Comparison of ENCODE assay signal across 9 cellular contexts in the genomic region with DNA sequence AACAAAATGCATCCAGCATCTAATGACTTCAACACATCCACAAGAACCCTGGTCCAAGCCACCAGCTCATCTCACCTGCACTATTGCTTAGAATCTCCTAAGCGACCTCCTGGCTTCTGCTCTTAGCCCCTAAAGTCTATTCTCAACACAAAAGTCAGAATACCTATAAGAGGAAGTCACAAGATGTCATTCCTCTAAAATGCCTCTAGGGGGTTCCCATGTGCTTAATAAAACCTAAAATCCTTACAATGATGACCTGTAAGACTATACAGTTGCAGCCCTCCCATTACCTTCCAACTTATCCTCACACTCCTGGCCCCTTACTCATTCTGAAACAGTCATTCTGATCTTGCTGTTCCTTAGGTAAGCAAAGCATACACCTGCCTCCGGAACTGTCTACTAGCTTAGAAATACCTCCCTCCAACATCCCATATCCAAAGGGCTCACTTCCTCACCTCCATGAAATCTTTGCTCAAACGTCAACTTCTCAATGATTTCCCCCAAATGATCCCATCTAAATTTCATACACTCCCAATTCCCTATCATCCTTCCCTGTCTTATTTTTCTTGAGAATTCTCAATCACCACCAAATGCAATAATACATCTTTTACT. TPM values are rescaled to one million over a fixed set of nuclear protein-coding genes. Genes with fewer than 3 reads are reported as not detected.
DNase-seq lines count a peak whose midpoint lies in the region; ATAC-seq, FAIRE-seq and TF ChIP-seq lines count a peak whose summit lies in the region.
"Had no signal": no experiment of that assay in that cellular context is flagged by ENCODE, and none has a peak within 500 bp of the region (broad histone marks: within the 10 kb centered on the region; RNA-seq: fewer than 3 reads in every experiment).

No MANE protein-coding gene starts in this region.

- no peaks in the 10 kb centered on the region for H3K4me1 ChIP-seq in A549
- peaks cover 51% of the 10 kb centered on the region for H3K4me1 ChIP-seq in hepatocyte (ENCODE audit: insufficient read depth)
- H3K4me1 ChIP-seq: HAP-1 had no signal

- H3K9me2 ChIP-seq in hepatocyte (replicated peaks; ENCODE audit: insufficient read depth), result no peaks in the 10 kb centered on the region

- 19% methylated on average over 3 of the region's 3 CpGs for WGBS in A549 (ENCODE audit: missing lambda C conversion rate)
- 58% methylated on average over 3 of the region's 3 CpGs for WGBS in hepatocyte (ENCODE audit: low lambda C conversion rate, missing lambda C conversion rate)

- no peak overlapping the region for H3K4me3 ChIP-seq in A549
- no peak overlapping the region for H3K4me3 ChIP-seq in hepatocyte
- H3K4me3 ChIP-seq: HAP-1 had no signal

- POLR2A ChIA-PET in A549 (lab: Yijun Ruan, JAX), result no interaction called here
- POLR2A ChIA-PET in activated CD8-positive, alpha-beta T cell treated with anti-CD3 and anti-CD28 coated beads, Interleukin-2, amount 10 ng/mL, durations not matched to agents 7 days and 5 days (lab: Charles Lee), result no interaction called here

- TF ChIP-seq CTCF in A549 (IDR thresholded peaks at IDR 0.05), result peak; percentile 52
- peak; percentile 80 for TF ChIP-seq CTCF in HFFc6 (IDR thresholded peaks at IDR 0.05)
- TF ChIP-seq CTCF in hepatocyte (IDR thresholded peaks at IDR 0.05; ENCODE audit: poor library complexity), result peak; percentile 55

- H3K27me3 ChIP-seq in hepatocyte, result no peaks in the 10 kb centered on the region

- no peak overlapping the region for H3K27ac Mint-ChIP-seq in HFFc6
- H3K27ac Mint-ChIP-seq in activated CD8-positive, alpha-beta T cell treated with anti-CD3 and anti-CD28 coated beads, Interleukin-2, amount 10 ng/mL, durations not matched to agents 7 days and 5 days, result no peak overlapping the region

- no peak overlapping the region for H3K4me3 Mint-ChIP-seq in HFFc6
- no peak overlapping the region for H3K4me3 Mint-ChIP-seq in activated CD8-positive, alpha-beta T cell treated with anti-CD3 and anti-CD28 coated beads, Interleukin-2, amount 10 ng/mL, durations not matched to agents 7 days and 5 days

- TF ChIP-seq RAD21 in A549 (conservative IDR thresholded peaks at IDR 0.05 in 1 of 2, IDR thresholded peaks at IDR 0.05 in 1 of 2), result peak; percentile 53 to 55; a peak in 4 of 5 replicates

- CTCF ChIA-PET in A549 (lab: Yijun Ruan, JAX), result interaction anchor here (0.6 to 3.0 kb wide), 10 partner anchors 8 to 200 kb away, joined by 3 to 22 read pairs (median 4); a partner anchor contains a TSS
- CTCF ChIA-PET in activated CD8-positive, alpha-beta T cell treated with anti-CD3 and anti-CD28 coated beads, Interleukin-2, amount 10 ng/mL, durations not matched to agents 7 days and 5 days (lab: Charles Lee), result interaction anchor here (0.6 to 7.2 kb wide), 9 partner anchors 9 to 449 kb away, joined by 3 to 44 read pairs (median 4); a partner anchor contains a TSS

- no peaks in the 10 kb centered on the region for H3K36me3 Mint-ChIP-seq in HFFc6 (ENCODE audit: low read depth)
- H3K36me3 Mint-ChIP-seq in activated CD8-positive, alpha-beta T cell treated with anti-CD3 and anti-CD28 coated beads, Interleukin-2, amount 10 ng/mL, durations not matched to agents 7 days and 5 days (ENCODE audit: low read depth), result no peaks in the 10 kb centered on the region

- no peaks in the 10 kb centered on the region for H4K20me1 ChIP-seq in hepatocyte (ENCODE audit: insufficient read depth, poor library complexity, severe bottlenecking)

- H2AFZ ChIP-seq in hepatocyte, result no peak overlapping the region

- FAIRE-seq in A549 (lab: Jason Lieb, UNC), result no peak

- no peak for TF ChIP-seq EP300 in A549 (IDR thresholded peaks at IDR 0.05)

- H3K4me2 ChIP-seq in A549 (no peak overlapping the region), hepatocyte (no peak overlapping the region)

- TF ChIP-seq POLR2A in A549 (IDR thresholded peaks at IDR 0.05; ENCODE audit: low read length), result no peak

- no peaks in the 10 kb centered on the region for H3K9me3 ChIP-seq in A549
- H3K9me3 ChIP-seq in hepatocyte (ENCODE audit: low read depth), result no peaks in the 10 kb centered on the region
- H3K9me3 ChIP-seq: HAP-1 had no signal

- no peaks in the 10 kb centered on the region for H3K4me1 Mint-ChIP-seq in HFFc6 (ENCODE audit: low read depth)
- H3K4me1 Mint-ChIP-seq in activated CD8-positive, alpha-beta T cell treated with anti-CD3 and anti-CD28 coated beads, Interleukin-2, amount 10 ng/mL, durations not matched to agents 7 days and 5 days (ENCODE audit: low read depth), result no peaks in the 10 kb centered on the region

- H3K36me3 ChIP-seq in hepatocyte (replicated peaks; ENCODE audit: insufficient read depth, low read depth), result no peaks in the 10 kb centered on the region
- H3K36me3 ChIP-seq: HAP-1 had no signal

- no peaks in the 10 kb centered on the region for H3K9me3 Mint-ChIP-seq in HFFc6
- no peaks in the 10 kb centered on the region for H3K9me3 Mint-ChIP-seq in activated CD8-positive, alpha-beta T cell treated with anti-CD3 and anti-CD28 coated beads, Interleukin-2, amount 10 ng/mL, durations not matched to agents 7 days and 5 days (ENCODE audit: insufficient read depth)

- H3K27ac ChIP-seq in A549 (no peak overlapping the region), hepatocyte (no peak overlapping the region)

- DNase-seq in A549 (ENCODE audit: low read depth in 1 of 2, low spot score in 1 of 2) (peak; percentile 40 to 46), GM04503 (ENCODE audit: low read depth) (peak; percentile 5), HFFc6 (peak; percentile 36), NCI-H1694 (lab: John Stamatoyannopoulos, UW) (peak; percentile 28), hepatocyte (ENCODE audit: low spot score) (peak; percentile 54), superior temporal gyrus (ENCODE audit: extremely low spot score) (peak; percentile 71)
- no peak for DNase-seq in activated CD8-positive, alpha-beta T cell treated with anti-CD3 and anti-CD28 coated beads, Interleukin-2, amount 10 ng/mL, durations not matched to agents 7 days and 5 days
- no peak for DNase-seq in activated CD8-positive, alpha-beta memory T cell treated with anti-CD3 and anti-CD28 coated beads, Interleukin-2, amount 50 U/mL, for 48 hours

- peak; percentile 68 to 82; a peak in 3 of 6 replicates for ATAC-seq in A549
- peak; percentile 83 for ATAC-seq in activated CD8-positive, alpha-beta T cell treated with anti-CD3 and anti-CD28 coated beads, Interleukin-2, amount 10 ng/mL, durations not matched to agents 7 days and 5 days

- peaks cover 71% of the 10 kb centered on the region for H3K79me2 ChIP-seq in hepatocyte

- peaks cover 32% of the 10 kb centered on the region for H3K27me3 Mint-ChIP-seq in HFFc6 (ENCODE audit: insufficient read depth)
- peaks cover 24% of the 10 kb centered on the region for H3K27me3 Mint-ChIP-seq in activated CD8-positive, alpha-beta T cell treated with anti-CD3 and anti-CD28 coated beads, Interleukin-2, amount 10 ng/mL, durations not matched to agents 7 days and 5 days (ENCODE audit: low read depth)

TF ChIP-seq in A549, 52 proteins besides CTCF, POLR2A, EP300 and RAD21:
- TF ChIP-seq SMC3 (IDR thresholded peaks at IDR 0.05) (peak; percentile 26; the same call in 1 of the 3 replicates), HOXA7 (CRISPR knock-in tag; IDR thresholded peaks at IDR 0.05) (no peak), TP53 (CRISPR knock-in tag; IDR thresholded peaks at IDR 0.05) (no peak)

RNA-seq across cellular contexts. Expression of a gene that starts 10.0 kb away (rescaled TPM):
- 3.9 and 5.6 TPM in 2 replicates for polyA plus RNA-seq in A549 (2011; rRNA removed)
- polyA plus RNA-seq in A549 (2012; cell fraction: cytosol; rRNA removed), result 1.6 and 2.3 TPM in 2 replicates
- polyA plus RNA-seq in A549 (2012; cell fraction: nucleus; rRNA removed), result 5.7 and 6.4 TPM in 2 replicates
- 2.6 to 2.9 TPM (median 2.8 TPM) in 3 replicates for polyA plus RNA-seq in A549 (2017; fragmentation: RNase III; extraction: RNeasy Plus Mini Kit Qiagen cat#74134 plus additional on column Dnase treatment)
- polyA minus RNA-seq in A549 (2011; rRNA and poly(A)+ RNA removed), result 6.4 and 7.2 TPM in 2 replicates
- 1 to 10 TPM in 4 of 6 experiments, under 1 TPM in 2; 0.81 to 4.8 (median 1.1) TPM for total RNA-seq in HFFc6 (2021; fragmentation: NEBNext Ultra II Directional; extraction: Animal tissue kit (Norgen Biotek cat#: 25700))
- total RNA-seq in activated CD8-positive, alpha-beta T cell treated with anti-CD3 and anti-CD28 coated beads, Interleukin-2, amount 10 ng/mL, durations not matched to agents 7 days and 5 days, result under 1 TPM; 0.29 to 0.37 TPM
- 51.2 and 70.0 TPM in 2 replicates for total RNA-seq in hepatocyte
- 47.3 and 56.8 TPM in 2 replicates for polyA plus RNA-seq in hepatocyte

RNA-seq across cellular contexts. Expression of a gene that starts 11.0 kb away (rescaled TPM):
- polyA plus RNA-seq in A549 (2011; rRNA removed) (13.0 and 17.2 TPM in 2 replicates), A549 (2017; fragmentation: RNase III; extraction: RNeasy Plus Mini Kit Qiagen cat#74134 plus additional on column Dnase treatment) (16.0 to 17.4 TPM (median 16.3 TPM) in 3 replicates), hepatocyte (26.0 and 33.9 TPM in 2 replicates)
- polyA plus RNA-seq in A549 (2012; cell fraction: cytosol; rRNA removed), result 2.3 TPM in 2 replicates
- 1.9 and 3.1 TPM in 2 replicates for polyA plus RNA-seq in A549 (2012; cell fraction: nucleus; rRNA removed)
- 10.5 and 10.8 TPM in 2 replicates for polyA minus RNA-seq in A549 (2011; rRNA and poly(A)+ RNA removed)
- total RNA-seq in HFFc6 (2021; fragmentation: NEBNext Ultra II Directional; extraction: Animal tissue kit (Norgen Biotek cat#: 25700)), result 10 to 100 TPM; 37.1 to 45.2 (median 41.0) TPM
- 10 to 100 TPM; 22.9 to 28.3 TPM for total RNA-seq in activated CD8-positive, alpha-beta T cell treated with anti-CD3 and anti-CD28 coated beads, Interleukin-2, amount 10 ng/mL, durations not matched to agents 7 days and 5 days
- total RNA-seq in hepatocyte, result 50.0 and 54.1 TPM in 2 replicates

RNA-seq across cellular contexts. Expression of a gene that starts 23.3 kb away (rescaled TPM):
- 11.6 and 15.1 TPM in 2 replicates for polyA plus RNA-seq in A549 (2011; rRNA removed)
- polyA plus RNA-seq in A549 (2012; cell fraction: cytosol; rRNA removed), result 2.2 and 2.3 TPM in 2 replicates
- 1.1 and 1.8 TPM in 2 replicates for polyA plus RNA-seq in A549 (2012; cell fraction: nucleus; rRNA removed)
- polyA plus RNA-seq in A549 (2017; fragmentation: RNase III; extraction: RNeasy Plus Mini Kit Qiagen cat#74134 plus additional on column Dnase treatment), result 8.1 to 8.7 TPM (median 8.6 TPM) in 3 replicates
- polyA minus RNA-seq in A549 (2011; rRNA and poly(A)+ RNA removed), result 5.9 and 7.5 TPM in 2 replicates
- total RNA-seq in HFFc6 (2021; fragmentation: NEBNext Ultra II Directional; extraction: Animal tissue kit (Norgen Biotek cat#: 25700)), result 10 to 100 TPM; 14.9 to 20.3 (median 17.5) TPM
- 10 to 100 TPM in 1 of 2 experiments, 1 to 10 TPM in 1; 8.5 to 10.5 TPM for total RNA-seq in activated CD8-positive, alpha-beta T cell treated with anti-CD3 and anti-CD28 coated beads, Interleukin-2, amount 10 ng/mL, durations not matched to agents 7 days and 5 days
- total RNA-seq in hepatocyte, result 24.7 and 30.1 TPM in 2 replicates
- polyA plus RNA-seq in hepatocyte, result 9.9 and 10.0 TPM in 2 replicates

Comparison
In these comparisons a context has a peak if more than half of its experiments do, and no peak if none do; other contexts are left out.
1. DNase-seq: peak in A549 (2 of 2), GM04503 (single experiment), HFFc6 (single experiment), NCI-H1694 (single experiment), hepatocyte (single experiment) and superior temporal gyrus (single experiment); none in activated CD8-positive, alpha-beta T cell treated with anti-CD3 and anti-CD28 coated beads, Interleukin-2, amount 10 ng/mL, durations not matched to agents 7 days and 5 days (single experiment) and activated CD8-positive, alpha-beta memory T cell treated with anti-CD3 and anti-CD28 coated beads, Interleukin-2, amount 50 U/mL, for 48 hours (single experiment).
2. Peak in every context shown above with its lines, with median percentiles within 50 percentile points of each other: CTCF ChIP-seq.